ENCODE assay signal across 8 cellular contexts in the genomic region with DNA sequence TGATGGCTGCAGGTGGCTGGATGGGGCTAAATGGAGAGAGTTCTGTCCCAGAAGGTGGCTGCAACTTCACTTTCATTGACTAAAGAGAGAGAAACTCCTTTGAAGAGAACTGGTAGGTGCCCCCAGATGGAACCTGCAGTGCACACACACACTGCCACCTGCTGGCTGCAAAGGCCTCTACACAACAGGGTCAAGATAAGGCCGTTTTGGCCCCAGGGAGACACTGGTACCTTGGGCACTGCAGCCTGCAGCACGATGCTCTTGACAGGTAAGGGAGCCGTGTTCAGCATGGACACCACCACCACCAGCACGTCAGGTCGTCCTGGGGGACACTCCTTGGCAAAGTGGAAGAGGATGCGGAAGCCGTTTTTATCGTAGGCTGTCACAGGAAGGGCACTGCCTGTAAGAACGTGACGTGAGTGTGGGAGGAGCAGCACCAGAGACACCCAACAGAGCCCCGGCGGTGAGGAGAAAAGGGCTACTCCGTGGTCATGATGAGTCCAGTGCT. TPM values are rescaled to one million over a fixed set of nuclear protein-coding genes. Genes with fewer than 3 reads are reported as not detected.
DNase-seq lines count a peak whose midpoint lies in the region; ATAC-seq lines count a peak whose summit lies in the region.

No MANE protein-coding gene starts in this region.

- H3K4me1 Mint-ChIP-seq in CD4-positive, alpha-beta memory T cell: peaks cover 24 to 43% (median 31%) of the 10 kb centered on the region in 4 donors
- H3K4me1 Mint-ChIP-seq in activated CD8-positive, alpha-beta T cell treated with anti-CD3 and anti-CD28 coated beads, Interleukin-2, amount 10 ng/mL, durations not matched to agents 7 days and 5 days (ENCODE audit: low read depth): peaks cover 23% of the 10 kb centered on the region
- peaks cover 30 to 34% of the 10 kb centered on the region in 2 donors for H3K4me1 Mint-ChIP-seq in effector memory CD8-positive, alpha-beta T cell (ENCODE audit: low read depth in 2 of 2)

- H3K4me1 ChIP-seq in CD4-positive, alpha-beta memory T cell (ENCODE audit: insufficient read depth, low read length): peaks cover 45% of the 10 kb centered on the region

- POLR2A ChIA-PET in CD4-positive, alpha-beta memory T cell (lab: Charles Lee; ENCODE audit: partially characterized antibody): interaction anchor here (1.0 to 8.6 kb wide), 5 partner anchors 23 to 125 kb away, joined by 3 to 62 read pairs (median 12); a partner anchor contains a TSS
- POLR2A ChIA-PET in activated CD8-positive, alpha-beta T cell treated with anti-CD3 and anti-CD28 coated beads, Interleukin-2, amount 10 ng/mL, durations not matched to agents 7 days and 5 days (lab: Charles Lee): interaction anchor here (0.7 to 3.0 kb wide), 6 partner anchors 10 to 124 kb away, joined by 3 to 14 read pairs (median 4); a partner anchor contains a TSS

- no peak overlapping the region for H3K4me3 ChIP-seq in CD4-positive, alpha-beta memory T cell (ENCODE audit: low read length in 2 of 2)

- DNase-seq in CD4-positive, alpha-beta memory T cell: peak; percentile 58 to 68 (median 67)
- peak; percentile 31 for DNase-seq in NCI-H82 treated with DMSO at 0.1 percent for 48 hours (lab: John Stamatoyannopoulos, UW; ENCODE audit: unreplicated experiment)
- DNase-seq in activated CD8-positive, alpha-beta T cell treated with anti-CD3 and anti-CD28 coated beads, Interleukin-2, amount 10 ng/mL, durations not matched to agents 7 days and 5 days: peak; percentile 76
- peak; percentile 42 to 53 (median 50) for DNase-seq in effector memory CD8-positive, alpha-beta T cell
- DNase-seq in myocyte (ENCODE audit: low read depth): peak; percentile 48
- peak; percentile 75 for DNase-seq in superior temporal gyrus (ENCODE audit: extremely low spot score)

- H3K9me3 ChIP-seq in CD4-positive, alpha-beta memory T cell (ENCODE audit: control insufficient read depth in 1 of 2, low read length in 2 of 2): no peaks in the 10 kb centered on the region

- H3K27me3 ChIP-seq in CD4-positive, alpha-beta memory T cell (ENCODE audit: insufficient read depth, low read length): no peaks in the 10 kb centered on the region

- peak overlapping the region; percentile 90 to 99 (median 96) for H3K27ac Mint-ChIP-seq in CD4-positive, alpha-beta memory T cell
- no peak overlapping the region for H3K27ac Mint-ChIP-seq in activated CD8-positive, alpha-beta T cell treated with anti-CD3 and anti-CD28 coated beads, Interleukin-2, amount 10 ng/mL, durations not matched to agents 7 days and 5 days
- peak overlapping the region; percentile 59 to 78 for H3K27ac Mint-ChIP-seq in effector memory CD8-positive, alpha-beta T cell

- H3K36me3 ChIP-seq in CD4-positive, alpha-beta memory T cell (ENCODE audit: insufficient read depth, low read length): peaks cover 82% of the 10 kb centered on the region

- peak overlapping the region; percentile 82 to 94 (median 87) for H3K4me3 Mint-ChIP-seq in CD4-positive, alpha-beta memory T cell
- H3K4me3 Mint-ChIP-seq in activated CD8-positive, alpha-beta T cell treated with anti-CD3 and anti-CD28 coated beads, Interleukin-2, amount 10 ng/mL, durations not matched to agents 7 days and 5 days: no peak overlapping the region
- peak overlapping the region in 1 of 2 donors; percentile 22 for H3K4me3 Mint-ChIP-seq in effector memory CD8-positive, alpha-beta T cell

- ATAC-seq in HG02610 (IDR thresholded peaks at IDR 0.05; ENCODE audit: unreplicated experiment) (peak; percentile 35), GM21786 (IDR thresholded peaks at IDR 0.05; ENCODE audit: unreplicated experiment) (no peak)
- peak; percentile 86 for ATAC-seq in activated CD8-positive, alpha-beta T cell treated with anti-CD3 and anti-CD28 coated beads, Interleukin-2, amount 10 ng/mL, durations not matched to agents 7 days and 5 days
- ATAC-seq in effector memory CD8-positive, alpha-beta T cell (replicated peaks): peak; percentile 34

- CTCF ChIA-PET in CD4-positive, alpha-beta memory T cell (lab: Charles Lee; ENCODE audit: partially characterized antibody): interaction anchor here (0.8 to 5.7 kb wide), 11 partner anchors 9 to 277 kb away, joined by 3 to 42 read pairs (median 5); a partner anchor contains a TSS
- CTCF ChIA-PET in activated CD8-positive, alpha-beta T cell treated with anti-CD3 and anti-CD28 coated beads, Interleukin-2, amount 10 ng/mL, durations not matched to agents 7 days and 5 days (lab: Charles Lee): interaction anchor here (0.6 to 5.7 kb wide), 14 partner anchors 9 to 174 kb away, joined by 3 to 56 read pairs (median 6); a partner anchor contains a TSS

- intact Hi-C loops in CD4-positive, alpha-beta memory T cell (cut with micrococcal nuclease): loop anchor here (1.0 kb wide), 1 partner anchor 124 kb away; no protein-coding TSS in a partner anchor

- no peaks in the 10 kb centered on the region for H3K9me3 Mint-ChIP-seq in CD4-positive, alpha-beta memory T cell
- no peaks in the 10 kb centered on the region for H3K9me3 Mint-ChIP-seq in activated CD8-positive, alpha-beta T cell treated with anti-CD3 and anti-CD28 coated beads, Interleukin-2, amount 10 ng/mL, durations not matched to agents 7 days and 5 days (ENCODE audit: insufficient read depth)
- no peaks in the 10 kb centered on the region for H3K9me3 Mint-ChIP-seq in effector memory CD8-positive, alpha-beta T cell

- peak overlapping the region; percentile 16 for H3K27ac ChIP-seq in CD4-positive, alpha-beta memory T cell (ENCODE audit: low read depth, low read length)

- peaks cover 36 to 72% of the 10 kb centered on the region in 2 donors for H3K36me3 Mint-ChIP-seq in CD4-positive, alpha-beta memory T cell
- H3K36me3 Mint-ChIP-seq in activated CD8-positive, alpha-beta T cell treated with anti-CD3 and anti-CD28 coated beads, Interleukin-2, amount 10 ng/mL, durations not matched to agents 7 days and 5 days (ENCODE audit: low read depth): peaks cover 69% of the 10 kb centered on the region
- H3K36me3 Mint-ChIP-seq in effector memory CD8-positive, alpha-beta T cell (ENCODE audit: insufficient read depth): peaks cover 75% of the 10 kb centered on the region

- no peaks in the 10 kb centered on the region for H3K27me3 Mint-ChIP-seq in CD4-positive, alpha-beta memory T cell
- no peaks in the 10 kb centered on the region for H3K27me3 Mint-ChIP-seq in activated CD8-positive, alpha-beta T cell treated with anti-CD3 and anti-CD28 coated beads, Interleukin-2, amount 10 ng/mL, durations not matched to agents 7 days and 5 days (ENCODE audit: low read depth)
- no peaks in the 10 kb centered on the region for H3K27me3 Mint-ChIP-seq in effector memory CD8-positive, alpha-beta T cell

RNA-seq across cellular contexts. Expression of a gene that starts 22.7 kb away (rescaled TPM):
- total RNA-seq in CD4-positive, alpha-beta memory T cell: 100 to 1,000 TPM; 121 to 122 TPM
- polyA plus RNA-seq in CD4-positive, alpha-beta memory T cell: 10 to 100 TPM in 1 of 2 donors, 1 to 10 TPM in 1; 7.7 to 25.8 TPM
- total RNA-seq in activated CD8-positive, alpha-beta T cell treated with anti-CD3 and anti-CD28 coated beads, Interleukin-2, amount 10 ng/mL, durations not matched to agents 7 days and 5 days: 10 to 100 TPM; 65.7 to 75.4 TPM
- 18.9 and 22.2 TPM in 2 replicates for total RNA-seq in myocyte
- polyA plus RNA-seq in myocyte (2012): 22.8 TPM

RNA-seq across cellular contexts. Expression of a gene that starts 22.9 kb away (rescaled TPM):
- 10 to 100 TPM; 34.1 to 36.3 TPM for total RNA-seq in CD4-positive, alpha-beta memory T cell
- 100 to 1,000 TPM; 107 to 150 TPM for polyA plus RNA-seq in CD4-positive, alpha-beta memory T cell
- 10 to 100 TPM; 62.1 to 66.1 TPM for total RNA-seq in activated CD8-positive, alpha-beta T cell treated with anti-CD3 and anti-CD28 coated beads, Interleukin-2, amount 10 ng/mL, durations not matched to agents 7 days and 5 days
- total RNA-seq in myocyte: 57.2 and 65.1 TPM in 2 replicates
- polyA plus RNA-seq in myocyte (2012): 77.1 TPM

RNA-seq across cellular contexts. Expression of a gene that starts 32.3 kb away (rescaled TPM):
- 10 to 100 TPM; 35.8 to 40.2 TPM for total RNA-seq in CD4-positive, alpha-beta memory T cell
- 10 to 100 TPM; 81.7 to 94.3 TPM for polyA plus RNA-seq in CD4-positive, alpha-beta memory T cell
- 10 to 100 TPM; 52.1 to 56.3 TPM for total RNA-seq in activated CD8-positive, alpha-beta T cell treated with anti-CD3 and anti-CD28 coated beads, Interleukin-2, amount 10 ng/mL, durations not matched to agents 7 days and 5 days
- total RNA-seq in myocyte: 8.7 and 9.9 TPM in 2 replicates
- polyA plus RNA-seq in myocyte (2012): 31.6 TPM

RNA-seq across cellular contexts. Expression of a gene that starts 33.3 kb away (rescaled TPM):
- 100 to 1,000 TPM; 137 to 164 TPM for total RNA-seq in CD4-positive, alpha-beta memory T cell
- polyA plus RNA-seq in CD4-positive, alpha-beta memory T cell: 10 to 100 TPM; 33.4 to 49.1 TPM
- total RNA-seq in activated CD8-positive, alpha-beta T cell treated with anti-CD3 and anti-CD28 coated beads, Interleukin-2, amount 10 ng/mL, durations not matched to agents 7 days and 5 days: 100 to 1,000 TPM; 135 TPM
- total RNA-seq in myocyte: 20.1 and 26.1 TPM in 2 replicates
- polyA plus RNA-seq in myocyte (2012): 28.6 TPM

RNA-seq across cellular contexts. Expression of a gene that starts 50.5 kb away (rescaled TPM):
- total RNA-seq in CD4-positive, alpha-beta memory T cell: 10 to 100 TPM; 19.8 to 21.8 TPM
- 10 to 100 TPM; 13.2 to 15.4 TPM for polyA plus RNA-seq in CD4-positive, alpha-beta memory T cell
- total RNA-seq in activated CD8-positive, alpha-beta T cell treated with anti-CD3 and anti-CD28 coated beads, Interleukin-2, amount 10 ng/mL, durations not matched to agents 7 days and 5 days: 10 to 100 TPM; 41.1 to 43.6 TPM
- total RNA-seq in myocyte: 3.3 and 7.5 TPM in 2 replicates
- 13.1 TPM for polyA plus RNA-seq in myocyte (2012)
